Comparison of ENCODE assay signal across 11 cellular contexts in genomic region chr1:199422206-199422605, GRCh38.
DNase-seq lines count a peak whose midpoint lies in the region; ATAC-seq lines count a peak whose summit lies in the region.
"Had no signal": no experiment of that assay in that cellular context is flagged by ENCODE, and none has a peak within 500 bp of the region (broad histone marks: within the 10 kb centered on the region; RNA-seq: fewer than 3 reads in every experiment).

No MANE protein-coding gene starts in this region.

- H3K9me3 ChIP-seq in adipocyte (ENCODE audit: control insufficient read depth, low read length) = peaks cover 4% of the 10 kb centered on the region

- ATAC-seq in GM18858 (IDR thresholded peaks at IDR 0.05; ENCODE audit: unreplicated experiment) = no peak

- DNase-seq in AG20443 (ENCODE audit: low spot score) (peak; percentile 20), HS-27A (ENCODE audit: low read depth) (peak; percentile 31), adipocyte (ENCODE audit: low read depth) (peak; percentile 63), iPS-NIHi7 (ENCODE audit: extremely low spot score) (peak; percentile 67), DMS114 treated with DMSO at 0.1 percent for 48 hours (lab: John Stamatoyannopoulos, UW; ENCODE audit: unreplicated experiment) (no peak)
- no peak for DNase-seq in activated CD4-positive, alpha-beta T cell treated with anti-CD3 and anti-CD28 coated beads, Interleukin-2, amount 50 U/mL, for 1 hour
- no peak for DNase-seq in activated effector memory CD4-positive, alpha-beta T cell treated with Interleukin-2 at 50 U/mL for 16 hours
- DNase-seq: activated CD8-positive, alpha-beta memory T cell treated with anti-CD3 and anti-CD28 coated beads for 24 hours; NK-92 treated with Interleukin-12 subunit alpha and Interleukin-12 subunit beta, amount 100 ng/mL, for 24 hours had no signal

- no peak overlapping the region for H3K4me3 ChIP-seq in adipocyte (ENCODE audit: low read length)
- H3K4me3 ChIP-seq: coronary artery had no signal

- H3K4me1 ChIP-seq in adipocyte (ENCODE audit: control insufficient read depth, insufficient read depth, low read length) = no peaks in the 10 kb centered on the region

- no peaks in the 10 kb centered on the region for H3K36me3 ChIP-seq in adipocyte (ENCODE audit: control insufficient read depth, insufficient read depth, low read length, severe bottlenecking)

- H3K27me3 ChIP-seq in adipocyte (replicated peaks; ENCODE audit: control insufficient read depth, insufficient read depth, low read length) = no peaks in the 10 kb centered on the region

- H3K9ac ChIP-seq in adipocyte (ENCODE audit: low read length) = no peak overlapping the region

Comparison
In these comparisons a context has a peak if more than half of its experiments do, and no peak if none do; other contexts are left out.
1. DNase-seq: peak in AG20443 (single experiment), HS-27A (single experiment), adipocyte (single experiment) and iPS-NIHi7 (single experiment); none in DMS114 treated with DMSO at 0.1 percent for 48 hours (single experiment), activated CD4-positive, alpha-beta T cell treated with anti-CD3 and anti-CD28 coated beads, Interleukin-2, amount 50 U/mL, for 1 hour (single experiment) and activated effector memory CD4-positive, alpha-beta T cell treated with Interleukin-2 at 50 U/mL for 16 hours (single experiment).